In the genomic region with DNA sequence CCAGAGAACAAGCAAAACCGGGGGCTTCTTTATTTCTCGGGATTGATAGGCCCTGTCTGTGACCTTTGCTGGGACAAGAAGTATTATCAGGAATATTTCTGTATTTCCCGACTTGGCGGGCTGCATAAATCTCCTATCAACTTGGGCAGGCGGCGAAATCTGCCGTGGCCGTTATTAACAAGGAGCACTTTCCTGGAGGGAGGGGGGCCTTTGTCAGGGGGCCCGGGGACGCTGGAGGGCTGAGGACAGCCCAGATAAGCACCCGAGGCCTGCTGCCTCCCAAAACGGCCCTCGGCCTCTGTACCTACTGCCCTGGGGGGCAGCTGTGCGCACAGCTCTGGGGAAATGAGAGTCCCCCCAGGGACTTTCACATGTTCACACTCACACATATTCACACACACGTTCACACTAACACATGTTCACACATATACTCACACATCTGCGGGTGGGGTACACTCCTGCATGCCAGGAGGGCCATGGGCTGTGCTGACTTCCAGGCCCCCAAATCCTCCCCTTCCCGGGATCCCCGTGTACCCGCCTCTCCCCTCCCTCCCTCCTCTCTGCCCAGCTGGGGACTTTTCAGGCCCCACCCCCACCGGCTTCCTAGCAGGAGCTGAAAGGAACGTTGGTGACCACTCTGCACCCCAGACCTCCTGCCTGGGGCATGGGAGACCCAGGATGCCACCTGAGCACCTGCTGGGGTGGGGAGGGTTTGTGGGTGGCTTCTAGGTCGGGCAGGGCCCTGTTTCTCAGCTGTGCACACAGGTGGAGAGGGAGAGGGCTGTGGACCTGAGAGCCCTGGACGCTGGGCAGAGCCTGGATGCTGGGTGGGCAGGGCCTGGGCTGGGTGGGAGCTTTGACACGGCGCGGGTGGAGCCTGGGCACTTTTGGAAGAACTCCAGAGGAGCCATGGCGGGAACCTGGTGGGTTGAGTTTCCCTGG, we compare ENCODE assay signal across 21 cellular contexts.
"Had no signal": no experiment of that assay in that cellular context is flagged by ENCODE, and none has a peak within 500 bp of the region (broad histone marks: within the 10 kb centered on the region; RNA-seq: fewer than 3 reads in every experiment).

No MANE protein-coding gene starts in this region.

- H3K36me3 ChIP-seq: esophagus squamous epithelium, gastrocnemius medialis, heart left ventricle, thyroid gland had no signal

- H3K27ac ChIP-seq: coronary artery, esophagus squamous epithelium, gastrocnemius medialis had no signal

- H3K9me3 Mint-ChIP-seq: activated B cell treated with CpG ODN at 0.5 μM for 24 hours; activated naive CD4-positive, alpha-beta T cell treated with anti-CD3 and anti-CD28 coated beads for 36 hours; activated naive CD8-positive, alpha-beta T cell treated with anti-CD3 and anti-CD28 coated beads, Interleukin-2, amount 10 ng/mL, durations not matched to agents 7 days and 5 days; nephron progenitor cell had no signal

- H3K4me3 ChIP-seq: coronary artery, esophagus squamous epithelium, gastrocnemius medialis, heart left ventricle, thyroid gland had no signal

- H3K27me3 Mint-ChIP-seq: activated B cell treated with CpG ODN at 0.5 μM for 24 hours; activated CD4-positive, alpha-beta T cell treated with anti-CD3 and anti-CD28 coated beads for 36 hours; activated naive CD8-positive, alpha-beta T cell treated with anti-CD3 and anti-CD28 coated beads, Interleukin-2, amount 10 ng/mL, durations not matched to agents 7 days and 5 days; progenitor cell of endocrine pancreas had no signal

- H3K27ac Mint-ChIP-seq: activated B cell treated with CpG ODN at 0.5 μM for 24 hours; activated CD4-positive, alpha-beta T cell treated with anti-CD3 and anti-CD28 coated beads for 36 hours; activated naive CD4-positive, alpha-beta T cell treated with anti-CD3 and anti-CD28 coated beads for 36 hours; activated naive CD8-positive, alpha-beta T cell treated with anti-CD3 and anti-CD28 coated beads, Interleukin-2, amount 10 ng/mL, durations not matched to agents 7 days and 5 days; nephron progenitor cell had no signal

- H3K27me3 ChIP-seq: esophagus squamous epithelium, gastrocnemius medialis, heart left ventricle, thyroid gland had no signal

- H3K36me3 Mint-ChIP-seq: activated naive CD8-positive, alpha-beta T cell treated with anti-CD3 and anti-CD28 coated beads, Interleukin-2, amount 10 ng/mL, durations not matched to agents 7 days and 5 days had no signal

- H3K4me3 Mint-ChIP-seq: activated B cell treated with CpG ODN at 0.5 μM for 24 hours; activated CD4-positive, alpha-beta T cell treated with anti-CD3 and anti-CD28 coated beads for 36 hours; activated naive CD4-positive, alpha-beta T cell treated with anti-CD3 and anti-CD28 coated beads for 36 hours; activated naive CD8-positive, alpha-beta T cell treated with anti-CD3 and anti-CD28 coated beads, Interleukin-2, amount 10 ng/mL, durations not matched to agents 7 days and 5 days; nephron progenitor cell had no signal

- ATAC-seq: activated CD4-positive, alpha-beta T cell treated with anti-CD3 and anti-CD28 coated beads for 36 hours; gastrocnemius medialis; heart left ventricle; left cardiac atrium; stimulated activated naive CD8-positive, alpha-beta T cell treated with anti-CD3 and anti-CD28 coated beads, Interleukin-15, Interleukin-2, amounts not matched to agents 100 U/mL and 50 U/mL, for 24 hours had no signal

- DNase-seq: activated B cell treated with CpG ODN at 0.5 μM for 24 hours; activated CD4-positive, alpha-beta T cell treated with anti-CD3 and anti-CD28 coated beads for 36 hours; activated CD4-positive, alpha-beta T cell treated with anti-CD3 and anti-CD28 coated beads, Interleukin-2, amount 50 U/mL, for 4 hours; activated CD8-positive, alpha-beta memory T cell treated with anti-CD3 and anti-CD28 coated beads for 24 hours; activated naive CD4-positive, alpha-beta T cell treated with anti-CD3 and anti-CD28 coated beads for 36 hours; activated naive CD8-positive, alpha-beta T cell treated with anti-CD3 and anti-CD28 coated beads, Interleukin-2, amount 10 ng/mL, durations not matched to agents 7 days and 5 days; activated T-cell treated with anti-CD3 and anti-CD28 coated beads, Interleukin-2, amount 50 U/mL, for 48 hours; amniotic stem cell; cerebellar nuclear complex; esophagus squamous epithelium; gastrocnemius medialis; heart left ventricle; islet precursor cell; left cardiac atrium; stimulated activated CD4-positive, alpha-beta T cell treated with anti-CD3 and anti-CD28 coated beads, Interleukin-4, amount 100 ng/mL, for 4 hours; stimulated activated naive CD8-positive, alpha-beta T cell treated with anti-CD3 and anti-CD28 coated beads, Interleukin-15, Interleukin-2, amounts not matched to agents 100 U/mL and 50 U/mL, for 24 hours; T1000; thyroid gland had no signal

- H3K9me3 ChIP-seq: esophagus squamous epithelium, gastrocnemius medialis, heart left ventricle, thyroid gland had no signal
